Comparison of ENCODE assay signal across 17 cellular contexts in the genomic region with DNA sequence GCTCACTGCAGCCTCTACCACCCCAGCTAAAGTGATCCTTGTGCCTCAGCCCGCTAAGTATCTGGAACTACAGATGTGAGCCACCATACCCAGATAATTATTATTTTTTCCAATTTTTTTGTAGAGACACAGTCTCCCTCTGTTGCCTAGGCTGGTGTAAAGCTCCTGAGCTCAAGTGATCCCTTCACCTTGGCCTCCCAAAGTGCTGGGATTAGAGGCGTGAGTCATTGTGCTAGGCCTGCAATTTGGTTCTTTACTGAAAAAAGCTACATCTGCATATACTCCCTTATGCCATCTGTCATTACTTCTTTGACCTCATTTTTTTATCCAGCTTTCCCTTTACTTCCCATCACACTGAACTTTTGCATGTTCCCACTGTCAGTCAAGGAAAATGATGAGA.
"Had no signal": no experiment of that assay in that cellular context is flagged by ENCODE, and none has a peak within 500 bp of the region (broad histone marks: within the 10 kb centered on the region; RNA-seq: fewer than 3 reads in every experiment).

No MANE protein-coding gene starts in this region.

- H3K4me3 ChIP-seq: breast epithelium, gastrocnemius medialis, heart left ventricle, left ventricle myocardium inferior, upper lobe of right lung had no signal

- H3K36me3 ChIP-seq: breast epithelium, gastrocnemius medialis, heart left ventricle, left ventricle myocardium inferior, upper lobe of right lung had no signal

- ATAC-seq: esophagus mucosa; gastrocnemius medialis; heart left ventricle; stimulated activated naive B cell treated with anti-CD40 and anti-IgM and Interleukin-4, amounts not matched to agents 10 μg/mL and 1 μg/mL and 100 μg/mL, for 72 hours; upper lobe of right lung had no signal

- H3K36me3 Mint-ChIP-seq: activated naive CD4-positive, alpha-beta T cell treated with anti-CD3 and anti-CD28 coated beads, Interleukin-2, amount 50 U/mL, for 24 hours; stimulated activated naive B cell treated with anti-CD40 and anti-IgM and Interleukin-4, amounts not matched to agents 10 μg/mL and 1 μg/mL and 100 μg/mL, for 72 hours had no signal

- H3K27me3 Mint-ChIP-seq: activated naive CD4-positive, alpha-beta T cell treated with anti-CD3 and anti-CD28 coated beads, Interleukin-2, amount 50 U/mL, for 24 hours; progenitor cell of endocrine pancreas; stimulated activated naive B cell treated with anti-CD40 and anti-IgM and Interleukin-4, amounts not matched to agents 10 μg/mL and 1 μg/mL and 100 μg/mL, for 72 hours had no signal

- H3K9me3 ChIP-seq: breast epithelium, gastrocnemius medialis, heart left ventricle, left ventricle myocardium inferior, upper lobe of right lung had no signal

- H3K27ac ChIP-seq: breast epithelium, gastrocnemius medialis, heart left ventricle, left ventricle myocardium inferior, upper lobe of right lung had no signal

- H3K4me1 Mint-ChIP-seq: activated naive CD4-positive, alpha-beta T cell treated with anti-CD3 and anti-CD28 coated beads, Interleukin-2, amount 50 U/mL, for 24 hours; stimulated activated naive B cell treated with anti-CD40 and anti-IgM and Interleukin-4, amounts not matched to agents 10 μg/mL and 1 μg/mL and 100 μg/mL, for 72 hours had no signal

- H3K27me3 ChIP-seq: breast epithelium, gastrocnemius medialis, heart left ventricle, upper lobe of right lung had no signal

- DNase-seq: activated CD4-positive, alpha-beta T cell treated with anti-CD3 and anti-CD28 coated beads for 1 hour; activated CD8-positive, alpha-beta memory T cell treated with anti-CD3 and anti-CD28 coated beads for 24 hours; activated CD8-positive, alpha-beta memory T cell treated with anti-CD3 and anti-CD28 coated beads, Interleukin-2, amount 50 U/mL, for 48 hours; activated gamma-delta T cell; effector CD4-positive, alpha-beta T cell; gastrocnemius medialis; heart left ventricle; kidney glomerular epithelial cell; left ventricle myocardium inferior; mammary epithelial cell; stimulated activated naive B cell treated with anti-CD40 and anti-IgM and Interleukin-4, amounts not matched to agents 10 μg/mL and 1 μg/mL and 100 μg/mL, for 72 hours; upper lobe of right lung had no signal

- H3K4me3 Mint-ChIP-seq: activated naive CD4-positive, alpha-beta T cell treated with anti-CD3 and anti-CD28 coated beads, Interleukin-2, amount 50 U/mL, for 24 hours; neural crest cell; stimulated activated naive B cell treated with anti-CD40 and anti-IgM and Interleukin-4, amounts not matched to agents 10 μg/mL and 1 μg/mL and 100 μg/mL, for 72 hours had no signal

- H3K4me1 ChIP-seq: breast epithelium, gastrocnemius medialis, heart left ventricle, left ventricle myocardium inferior, upper lobe of right lung had no signal

- H3K9me3 Mint-ChIP-seq: neural crest cell; stimulated activated naive B cell treated with anti-CD40 and anti-IgM and Interleukin-4, amounts not matched to agents 10 μg/mL and 1 μg/mL and 100 μg/mL, for 72 hours had no signal

- H3K27ac Mint-ChIP-seq: activated naive CD4-positive, alpha-beta T cell treated with anti-CD3 and anti-CD28 coated beads, Interleukin-2, amount 50 U/mL, for 24 hours; progenitor cell of endocrine pancreas; stimulated activated naive B cell treated with anti-CD40 and anti-IgM and Interleukin-4, amounts not matched to agents 10 μg/mL and 1 μg/mL and 100 μg/mL, for 72 hours had no signal
